16 cellular contexts compared by ENCODE assay signal in genomic region chr4:185464184-185464583, GRCh38. TPM values are rescaled to one million over a fixed set of nuclear protein-coding genes. Genes with fewer than 3 reads are reported as not detected.
DNase-seq lines count a peak whose midpoint lies in the region; FAIRE-seq and TF ChIP-seq lines count a peak whose summit lies in the region.
"Had no signal": no experiment of that assay in that cellular context is flagged by ENCODE, and none has a peak within 500 bp of the region (broad histone marks: within the 10 kb centered on the region; RNA-seq: fewer than 3 reads in every experiment).

No MANE protein-coding gene starts in this region.

- no peak overlapping the region for H4K5ac ChIP-seq in H1 (ENCODE audit: insufficient read length, low read depth, low read length)
- H4K5ac ChIP-seq in mesendoderm (ENCODE audit: low read length): no peak overlapping the region

- peak; percentile 32 to 40 (median 39); a peak in 3 of 4 replicates for TF ChIP-seq CTCF in H1 (IDR thresholded peaks at IDR 0.05; ENCODE audit: control extremely low read depth in 1 of 3, insufficient read depth in 1 of 3, low read depth in 1 of 3, low read length in 3 of 3)

- H3K23ac ChIP-seq in H1 (ENCODE audit: insufficient read length) (no peak overlapping the region), mesendoderm (ENCODE audit: low read length) (no peak overlapping the region)

- H3K36me3 ChIP-seq in H7 (replicated peaks; ENCODE audit: control insufficient read depth, insufficient read depth, low read length) (no peaks in the 10 kb centered on the region), H1 (ENCODE audit: control insufficient read depth in 2 of 4, insufficient read depth in 4 of 4, low read length in 3 of 4) (no peaks in the 10 kb centered on the region), mesendoderm (ENCODE audit: control insufficient read depth, insufficient read depth, low read length) (no peaks in the 10 kb centered on the region)

- FAIRE-seq in H1 (lab: Jason Lieb, UNC) (no peak), GM12891 (lab: Jason Lieb, UNC) (no peak)

- H3K4me2 ChIP-seq in H1 (ENCODE audit: insufficient read depth in 1 of 2, low read depth in 2 of 2, low read length in 2 of 2) (no peak overlapping the region), mesendoderm (ENCODE audit: low read length) (no peak overlapping the region)
- H3K4me2 ChIP-seq: PC-9 had no signal

- no peak for TF ChIP-seq EP300 in H1 (IDR thresholded peaks at IDR 0.05; ENCODE audit: borderline replicate concordance in 1 of 2, low read depth in 2 of 2, low read length in 2 of 2)

- H3K23me2 ChIP-seq in H1 (ENCODE audit: low read depth, low read length): no peaks in the 10 kb centered on the region

- H3K18ac ChIP-seq in H1 (ENCODE audit: extremely low read depth, low read length) (no peak overlapping the region; the same call in 1 of the 2 replicates), mesendoderm (ENCODE audit: low read length) (no peak overlapping the region)

- H2AFZ ChIP-seq in H1 (ENCODE audit: low read length): no peak overlapping the region
- H2AFZ ChIP-seq: PC-9 had no signal

- no peaks in the 10 kb centered on the region for H4K20me1 ChIP-seq in H1 (replicated peaks in 1 of 2; ENCODE audit: control insufficient read depth in 1 of 2, insufficient read depth in 2 of 2, low read length in 2 of 2)

- H2BK5ac ChIP-seq in H1 (ENCODE audit: low read depth, low read length) (no peak overlapping the region), mesendoderm (ENCODE audit: low read length) (peak overlapping the region; percentile 34)

- H3K9me3 ChIP-seq in H1 (ENCODE audit: insufficient read depth in 2 of 2, low read depth in 1 of 2, low read length in 1 of 2): no peaks in the 10 kb centered on the region
- H3K9me3 ChIP-seq: Caco-2 had no signal

- H3K56ac ChIP-seq in H1 (replicated peaks; ENCODE audit: insufficient read length, low read depth, low read length) (no peak overlapping the region), mesendoderm (ENCODE audit: low read length) (no peak overlapping the region)

- WGBS in H1 (ENCODE audit: extremely low coverage in 1 of 2, insufficient coverage in 1 of 2, insufficient read length in 1 of 2, insufficient replicate concordance in 2 of 2, low coverage in 1 of 2, low lambda C conversion rate in 2 of 2, missing lambda C conversion rate in 1 of 2), 2 experiments: 54% methylated on average over 6 of the region's 6 CpGs; no CpG with 5 or more reads in 1 of the 2 experiments
- WGBS in mesendoderm (ENCODE audit: extremely low coverage, insufficient coverage, low lambda C conversion rate): no CpG with 5 or more reads among the region's 6 CpGs

- no peak for TF ChIP-seq POLR2A in H1 (IDR thresholded peaks at IDR 0.05; ENCODE audit: control extremely low read depth in 1 of 2, low read depth in 2 of 2, low read length in 2 of 2)
- no peak for TF ChIP-seq POLR2A in GM12891 (IDR thresholded peaks at IDR 0.05; ENCODE audit: low read depth, low read length)

- H3K79me2 ChIP-seq in H1 (ENCODE audit: control insufficient read depth in 1 of 2, insufficient read depth in 2 of 2, low read length in 2 of 2) (no peaks in the 10 kb centered on the region), mesendoderm (ENCODE audit: control insufficient read depth, insufficient read depth, low read length) (no peaks in the 10 kb centered on the region)

- no peak overlapping the region for H3K4ac ChIP-seq in H1 (replicated peaks; ENCODE audit: insufficient read length, low read depth, low read length)
- H3K4ac ChIP-seq in mesendoderm (ENCODE audit: low read depth, low read length): no peak overlapping the region

- H3K27me3 ChIP-seq in H7 (ENCODE audit: control insufficient read depth, insufficient read depth, low read length) (peaks cover 6% of the 10 kb centered on the region; the same call in 1 of the 2 replicates), H1 (replicated peaks in 1 of 4; ENCODE audit: control insufficient read depth in 3 of 4, extremely low read depth in 1 of 4, insufficient read depth in 3 of 4, low read length in 3 of 4) (no peaks in the 10 kb centered on the region), mesendoderm (ENCODE audit: insufficient read depth, low read length, poor library complexity) (no peaks in the 10 kb centered on the region)

- peak; percentile 53 to 57 for TF ChIP-seq RAD21 in H1 (IDR thresholded peaks at IDR 0.05 in 1 of 2, conservative IDR thresholded peaks at IDR 0.05 in 1 of 2; ENCODE audit: low read depth in 2 of 2, low read length in 2 of 2)

- H3K9ac ChIP-seq in H1 (replicated peaks in 1 of 4; ENCODE audit: extremely low read depth in 1 of 4, low read depth in 3 of 4, low read length in 3 of 4) (no peak overlapping the region), mesendoderm (ENCODE audit: low read length) (no peak overlapping the region)

- H2BK120ac ChIP-seq in H1 (replicated peaks; ENCODE audit: low read depth, low read length) (no peak overlapping the region), mesendoderm (ENCODE audit: low read depth, low read length) (no peak overlapping the region)

- no peak overlapping the region for H2BK12ac ChIP-seq in H1 (ENCODE audit: low read depth, low read length)

- POLR2A ChIA-PET in H1 (lab: Charles Lee; ENCODE audit: partially characterized antibody): interaction anchor here (0.7 to 0.9 kb wide), 3 partner anchors 10 to 26 kb away, joined by 3 read pairs; no protein-coding TSS in a partner anchor

- H3K27ac ChIP-seq in H1 (ENCODE audit: low read depth, low read length) (no peak overlapping the region), mesendoderm (ENCODE audit: low read depth, low read length) (no peak overlapping the region)
- H3K27ac ChIP-seq: PC-9, SK-N-MC had no signal

- H2AK5ac ChIP-seq in H1 (ENCODE audit: low read depth, low read length) (no peak overlapping the region), mesendoderm (ENCODE audit: low read length) (no peak overlapping the region)

- no peak overlapping the region for H2BK20ac ChIP-seq in H1 (ENCODE audit: low read length)

- no peak overlapping the region for H3K4me3 ChIP-seq in H7 (ENCODE audit: insufficient read depth, low read depth, low read length)
- no peak overlapping the region for H3K4me3 ChIP-seq in H1 (ENCODE audit: extremely low read depth in 1 of 4, insufficient read depth in 2 of 4, low read depth in 3 of 4, low read length in 4 of 4)
- no peak overlapping the region for H3K4me3 ChIP-seq in mesendoderm (ENCODE audit: low read length)
- H3K4me3 ChIP-seq: PC-9, SK-N-MC had no signal

- H3K79me1 ChIP-seq in H1 (ENCODE audit: low read depth, low read length) (no peaks in the 10 kb centered on the region), mesendoderm (ENCODE audit: low read length) (no peaks in the 10 kb centered on the region)

- DNase-seq in H7 (peak; percentile 44), NCI-H2227 treated with DMSO at 0.1 percent for 48 hours (lab: John Stamatoyannopoulos, UW) (peak; percentile 22), H1 (ENCODE audit: low read depth in 1 of 2, low spot score in 2 of 2) (no peak), mesendoderm (peak; percentile 67), GM12891 (ENCODE audit: insufficient read length, low spot score) (no peak), mesenteric fat pad (ENCODE audit: low spot score) (no peak), DMS153 treated with DMSO at 0.1 percent for 48 hours (lab: John Stamatoyannopoulos, UW; ENCODE audit: unreplicated experiment) (no peak)
- DNase-seq: ACHN, AML-193, Caco-2, DMS53, KG1, NCI-H1436 treated with DMSO at 0.1 percent for 48 hours, NCI-H345, PC-9 had no signal

- H4K8ac ChIP-seq in H1 (ENCODE audit: extremely low read depth, insufficient read depth, low read length) (no peak overlapping the region), mesendoderm (ENCODE audit: low read depth, low read length) (no peak overlapping the region)

- CTCF ChIA-PET in H1 (lab: Charles Lee; ENCODE audit: partially characterized antibody): interaction anchor here (0.6 to 1.9 kb wide), 5 partner anchors 9 to 574 kb away, joined by 3 to 6 read pairs (median 3); a partner anchor contains a TSS

- H3K4me1 ChIP-seq in H1 (replicated peaks in 1 of 4; ENCODE audit: control insufficient read depth in 3 of 4, insufficient read depth in 4 of 4, low read length in 3 of 4) (no peaks in the 10 kb centered on the region; a peak in 3 of 7 replicates), mesendoderm (ENCODE audit: control insufficient read depth, low read depth, low read length) (peaks cover 4% of the 10 kb centered on the region)
- H3K4me1 ChIP-seq: Caco-2 had no signal

- H3K14ac ChIP-seq in H1 (ENCODE audit: insufficient read length): no peak overlapping the region

- no peak overlapping the region for H4K91ac ChIP-seq in H1 (replicated peaks; ENCODE audit: insufficient read length, low read length)

- H2BK15ac ChIP-seq in H1 (ENCODE audit: low read length) (no peak overlapping the region), mesendoderm (replicated peaks; ENCODE audit: low read depth) (no peak overlapping the region)

TF ChIP-seq in GM12891, 5 proteins besides CTCF, POLR2A, EP300 and RAD21 (continues in another document):
- TF ChIP-seq SPI1 (IDR thresholded peaks at IDR 0.05; ENCODE audit: low read depth, low read length): no peak

RNA-seq across cellular contexts. Expression of gene CCDC110, which starts 7.3 kb away (rescaled TPM):
- total RNA-seq in H7 (2014; rRNA removed; shearing (Covaris generic)): 0.22 and 0.28 TPM in 2 replicates
- 2.5 and 3.1 TPM in 2 replicates for total RNA-seq in H1 (2021; fragmentation: NEBNext Ultra II Directional; extraction: Animal tissue kit (Norgen Biotek cat#: 25700))
- 0.33 and 0.36 TPM in 2 replicates for polyA plus RNA-seq in H1 (2011; rRNA removed)
- polyA plus RNA-seq in H1 (2011; cell fraction: cytosol; rRNA removed): 0.87 TPM
- 0.76 TPM for polyA plus RNA-seq in H1 (2011; cell fraction: nucleus; rRNA removed)
- polyA plus RNA-seq in H1 (2012, experiment 1 of 2): 1.1 to 2.3 TPM (median 1.4 TPM) in 4 replicates
- polyA plus RNA-seq in H1 (2012, experiment 2 of 2): 0.28 TPM
- 3.1 TPM for polyA plus RNA-seq in H1 (2013, experiment 1 of 2)
- polyA plus RNA-seq in H1 (2013, experiment 2 of 2): 3.1 TPM
- 1.6 and 2.1 TPM in 2 replicates for polyA minus RNA-seq in H1 (2011; rRNA and poly(A)+ RNA removed)
- polyA minus RNA-seq in H1 (2011; cell fraction: cytosol; rRNA and poly(A)+ RNA removed): 3.6 TPM
- 7.4 TPM for polyA minus RNA-seq in H1 (2011; cell fraction: nucleus; rRNA and poly(A)+ RNA removed)
- polyA plus RNA-seq in mesendoderm (2013, experiment 1 of 2): 0.27 TPM
- polyA plus RNA-seq in mesendoderm (2013, experiment 2 of 2): 0.24 TPM
- polyA plus RNA-seq in GM12891 (2012; ENCODE audit: low read depth, missing spikeins): 1.4 TPM
- 0.19 TPM for total RNA-seq in mesenteric fat pad
- total RNA-seq: Caco-2 had no signal

RNA-seq across cellular contexts. Expression of gene UFSP2, which starts 38.4 kb away (rescaled TPM):
- 26.1 and 31.8 TPM in 2 replicates for total RNA-seq in H7 (2014; rRNA removed; shearing (Covaris generic))
- 24.0 and 26.0 TPM in 2 replicates for total RNA-seq in H1 (2021; fragmentation: NEBNext Ultra II Directional; extraction: Animal tissue kit (Norgen Biotek cat#: 25700))
- 15.7 and 22.9 TPM in 2 replicates for polyA plus RNA-seq in H1 (2011; rRNA removed)
- polyA plus RNA-seq in H1 (2011; cell fraction: cytosol; rRNA removed): 28.6 TPM
- 8.4 TPM for polyA plus RNA-seq in H1 (2011; cell fraction: nucleus; rRNA removed)
- 30.8 to 43.4 TPM (median 31.2 TPM) in 4 replicates for polyA plus RNA-seq in H1 (2012, experiment 1 of 2)
- polyA plus RNA-seq in H1 (2012, experiment 2 of 2): 4.5 TPM
- polyA plus RNA-seq in H1 (2013, experiment 1 of 2): 17.6 TPM
- 18.5 TPM for polyA plus RNA-seq in H1 (2013, experiment 2 of 2)
- 23.2 and 34.1 TPM in 2 replicates for polyA minus RNA-seq in H1 (2011; rRNA and poly(A)+ RNA removed)
- polyA minus RNA-seq in H1 (2011; cell fraction: cytosol; rRNA and poly(A)+ RNA removed): 23.7 TPM
- polyA minus RNA-seq in H1 (2011; cell fraction: nucleus; rRNA and poly(A)+ RNA removed): 26.7 TPM
- 18.6 TPM for polyA plus RNA-seq in mesendoderm (2013, experiment 1 of 2)
- 18.9 TPM for polyA plus RNA-seq in mesendoderm (2013, experiment 2 of 2)
- polyA plus RNA-seq in GM12891 (2012; ENCODE audit: low read depth, missing spikeins): 21.2 TPM
- total RNA-seq in mesenteric fat pad: 19.8 TPM

Comparison
In these comparisons a context has a peak if more than half of its experiments do, and no peak if none do; other contexts are left out.
1. DNase-seq: peak in H7 (single experiment), NCI-H2227 treated with DMSO at 0.1 percent for 48 hours (single experiment) and mesendoderm (single experiment); none in H1 (0 of 2), GM12891 (single experiment), mesenteric fat pad (single experiment) and DMS153 treated with DMSO at 0.1 percent for 48 hours (single experiment).